In genomic region chrX:11190745-11191510, GRCh38 we compare ENCODE assay signal across 14 cellular contexts.
DNase-seq lines count a peak whose midpoint lies in the region; TF ChIP-seq lines count a peak whose summit lies in the region.
"Had no signal": no experiment of that assay in that cellular context is flagged by ENCODE, and none has a peak within 500 bp of the region (broad histone marks: within the 10 kb centered on the region; RNA-seq: fewer than 3 reads in every experiment).

No MANE protein-coding gene starts in this region.

- DNase-seq in NCI-H1105 (lab: John Stamatoyannopoulos, UW) (peak; percentile 83), NCI-H2196 treated with DMSO at 0.1 percent for 48 hours (lab: John Stamatoyannopoulos, UW; ENCODE audit: unreplicated experiment) (peak; percentile 73), T47D (ENCODE audit: low read depth in 1 of 2, low spot score in 1 of 2) (peak; percentile 8 to 75), GF-D8 (lab: John Stamatoyannopoulos, UW) (no peak)
- DNase-seq in activated effector memory CD4-positive, alpha-beta T cell treated with Interleukin-2 at 50 U/mL for 16 hours, result no peak
- DNase-seq in stimulated activated CD4-positive, alpha-beta T cell treated with anti-CD3 and anti-CD28 coated beads, Interleukin-15, amount 100 ng/mL, for 24 hours, result no peak
- DNase-seq in activated naive CD4-positive, alpha-beta T cell treated with anti-CD3 and anti-CD28 coated beads, Interleukin-2, amount 50 U/mL, for 16 hours, result no peak
- DNase-seq: ACHN; activated CD8-positive, alpha-beta memory T cell treated with anti-CD3 and anti-CD28 coated beads, Interleukin-2, amount 50 U/mL, for 48 hours; midbrain; OCI-M1; substantia nigra; SW 1271 had no signal

- in situ Hi-C loops in T47D (cut with HindIII; ENCODE audit: low pct_unique_long_range_greater_than_20kb, low sequenced_read_pairs), result no loop called here

- no peak for TF ChIP-seq CTCF in C4-2B (conservative IDR thresholded peaks at IDR 0.05)

- peak overlapping the region; percentile 40 for H3K27ac ChIP-seq in C4-2B

Comparison
In these comparisons a context has a peak if more than half of its experiments do, and no peak if none do; other contexts are left out.
1. DNase-seq: peak in NCI-H1105 (single experiment), NCI-H2196 treated with DMSO at 0.1 percent for 48 hours (single experiment) and T47D (2 of 2); none in activated effector memory CD4-positive, alpha-beta T cell treated with Interleukin-2 at 50 U/mL for 16 hours (single experiment), stimulated activated CD4-positive, alpha-beta T cell treated with anti-CD3 and anti-CD28 coated beads, Interleukin-15, amount 100 ng/mL, for 24 hours (single experiment), GF-D8 (single experiment) and activated naive CD4-positive, alpha-beta T cell treated with anti-CD3 and anti-CD28 coated beads, Interleukin-2, amount 50 U/mL, for 16 hours (single experiment).